16 cellular contexts compared by ENCODE assay signal in the genomic region with DNA sequence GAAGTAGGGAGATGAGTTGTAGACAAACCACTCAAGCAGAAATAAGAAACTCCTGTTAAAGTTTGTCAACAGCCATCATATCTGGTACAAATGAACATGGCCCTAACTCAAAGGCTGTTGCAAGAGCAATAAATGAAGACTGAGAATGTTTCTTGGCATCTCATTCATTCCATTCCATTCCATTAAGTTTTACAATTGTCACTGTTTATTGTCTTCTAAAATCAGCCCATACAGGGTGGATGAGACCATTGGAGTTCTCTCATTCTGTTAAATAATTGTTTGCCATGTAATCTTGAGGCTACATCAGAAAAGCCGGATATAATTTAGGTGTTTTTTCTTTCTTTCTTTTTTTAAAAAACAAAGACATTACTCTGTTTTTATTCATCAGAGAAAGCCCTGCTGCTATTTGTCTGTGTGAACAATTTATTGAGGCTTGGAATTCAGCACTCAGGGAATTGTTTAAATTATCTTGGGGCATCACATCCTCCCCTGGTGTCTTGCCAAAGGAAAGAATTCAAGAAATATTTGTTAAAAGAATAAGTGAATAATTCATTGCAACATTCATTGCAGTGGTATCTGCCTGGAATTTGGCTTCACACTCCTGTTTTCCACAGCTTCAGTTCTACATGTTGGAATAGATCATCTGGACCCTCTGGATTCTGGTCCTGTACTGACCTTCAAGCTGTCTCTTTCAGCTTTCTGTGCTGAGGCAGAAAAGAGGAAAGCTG.
DNase-seq lines count a peak whose midpoint lies in the region; ATAC-seq, FAIRE-seq and TF ChIP-seq lines count a peak whose summit lies in the region.
"Had no signal": no experiment of that assay in that cellular context is flagged by ENCODE, and none has a peak within 500 bp of the region (broad histone marks: within the 10 kb centered on the region; RNA-seq: fewer than 3 reads in every experiment).

No MANE protein-coding gene starts in this region.

- in situ Hi-C loops in astrocyte of the spinal cord (cut with HindIII; ENCODE audit: low sequenced_read_pairs): no loop called here

- H3K27ac ChIP-seq in WERI-Rb-1: no peak overlapping the region
- H3K27ac ChIP-seq: cardiac muscle cell had no signal

- H3K4me3 ChIP-seq in astrocyte of the spinal cord (ENCODE audit: low read depth, low read length) (no peak overlapping the region), WERI-Rb-1 (ENCODE audit: low read depth, low read length) (no peak overlapping the region)
- H3K4me3 ChIP-seq: cardiac muscle cell had no signal

- FAIRE-seq in H54 (lab: Jason Lieb, UNC): peak; percentile 62
- FAIRE-seq in urothelium cell line (lab: Jason Lieb, UNC): peak; percentile 62

- TF ChIP-seq CTCF in astrocyte of the spinal cord (IDR thresholded peaks at IDR 0.05; ENCODE audit: low read depth, low read length) (no peak), WERI-Rb-1 (IDR thresholded peaks at IDR 0.05; ENCODE audit: low read depth, low read length) (no peak)

- no peak overlapping the region for H3K4me3 Mint-ChIP-seq in activated T-cell treated with anti-CD3 and anti-CD28 coated beads, Interleukin-2, amount 50 U/mL, for 4 hours
- H3K4me3 Mint-ChIP-seq: activated CD4-positive, alpha-beta T cell treated with anti-CD3 and anti-CD28 coated beads, Interleukin-2, amount 10 ng/mL, durations not matched to agents 24 days and 14 days; immature natural killer cell; naive B cell had no signal

- H3K36me3 Mint-ChIP-seq in activated T-cell treated with anti-CD3 and anti-CD28 coated beads, Interleukin-2, amount 50 U/mL, for 4 hours (ENCODE audit: insufficient read depth): no peaks in the 10 kb centered on the region
- H3K36me3 Mint-ChIP-seq: immature natural killer cell, naive B cell had no signal

- no peak for TF ChIP-seq POLR2A in H54 (IDR thresholded peaks at IDR 0.05; ENCODE audit: low read depth, low read length)

- no peaks in the 10 kb centered on the region for H3K4me1 Mint-ChIP-seq in activated T-cell treated with anti-CD3 and anti-CD28 coated beads, Interleukin-2, amount 50 U/mL, for 4 hours (ENCODE audit: low read depth)
- H3K4me1 Mint-ChIP-seq: activated CD4-positive, alpha-beta T cell treated with anti-CD3 and anti-CD28 coated beads, Interleukin-2, amount 10 ng/mL, durations not matched to agents 24 days and 14 days; immature natural killer cell; naive B cell had no signal

- DNase-seq in H54 (ENCODE audit: insufficient read length, low spot score) (no peak), astrocyte of the spinal cord (ENCODE audit: low read depth, low spot score) (peak; percentile 70), hepatic stellate cell (ENCODE audit: low spot score) (peak; percentile 13), urothelium cell line (ENCODE audit: low spot score) (peak; percentile 15), GM19238 (ENCODE audit: insufficient read length, low spot score) (no peak), WERI-Rb-1 (no peak)
- no peak for DNase-seq in activated T-cell treated with anti-CD3 and anti-CD28 coated beads, Interleukin-2, amount 50 U/mL, for 4 hours
- DNase-seq: activated CD4-positive, alpha-beta T cell treated with anti-CD3 and anti-CD28 coated beads, Interleukin-2, amount 10 ng/mL, durations not matched to agents 24 days and 14 days; DMS 273 treated with DMSO at 0.1 percent for 48 hours; erythroblast; GOT3; immature natural killer cell; naive B cell; NCI-H2081 treated with DMSO at 0.1 percent for 48 hours; SW 1271 had no signal

- H3K36me3 ChIP-seq in WERI-Rb-1: no peaks in the 10 kb centered on the region
- H3K36me3 ChIP-seq: cardiac muscle cell had no signal

- H3K9me3 Mint-ChIP-seq in activated T-cell treated with anti-CD3 and anti-CD28 coated beads, Interleukin-2, amount 50 U/mL, for 4 hours: peaks cover 4% of the 10 kb centered on the region
- H3K9me3 Mint-ChIP-seq: activated CD4-positive, alpha-beta T cell treated with anti-CD3 and anti-CD28 coated beads, Interleukin-2, amount 10 ng/mL, durations not matched to agents 24 days and 14 days had no signal

- ATAC-seq in activated T-cell treated with anti-CD3 and anti-CD28 coated beads, Interleukin-2, amount 50 U/mL, for 4 hours: no peak

- H3K27me3 Mint-ChIP-seq in activated T-cell treated with anti-CD3 and anti-CD28 coated beads, Interleukin-2, amount 50 U/mL, for 4 hours (ENCODE audit: low read depth): no peaks in the 10 kb centered on the region
- H3K27me3 Mint-ChIP-seq: activated CD4-positive, alpha-beta T cell treated with anti-CD3 and anti-CD28 coated beads, Interleukin-2, amount 10 ng/mL, durations not matched to agents 24 days and 14 days had no signal

- no peaks in the 10 kb centered on the region for H3K9me3 ChIP-seq in WERI-Rb-1 (ENCODE audit: severe bottlenecking)

- H3K27me3 ChIP-seq in WERI-Rb-1 (ENCODE audit: insufficient read depth, low read depth, severe bottlenecking): no peaks in the 10 kb centered on the region
- H3K27me3 ChIP-seq: cardiac muscle cell had no signal

Comparison
In these comparisons a context has a peak if more than half of its experiments do, and no peak if none do; other contexts are left out.
1. DNase-seq: peak in astrocyte of the spinal cord (single experiment), hepatic stellate cell (single experiment) and urothelium cell line (single experiment); none in H54 (single experiment), activated T-cell treated with anti-CD3 and anti-CD28 coated beads, Interleukin-2, amount 50 U/mL, for 4 hours (single experiment), GM19238 (single experiment) and WERI-Rb-1 (single experiment).